1 cellular context compared by ENCODE assay signal in genomic region chr16:1772908-1773702, GRCh38.
TF ChIP-seq lines count a peak whose summit lies in the region.

Gene MRPS34, minus strand, starts transcription at chr16:1773134. Its CDS starts 15 bp downstream, at chr16:1773119.

TF ChIP-seq in K562, 482 proteins besides CTCF, POLR2A, EP300 and RAD21 (continued from another document and continues in another):
- TF ChIP-seq CHD7 (IDR thresholded peaks at IDR 0.05; ENCODE audit: low read depth, low read length) (no peak), SMARCA4 (IDR thresholded peaks at IDR 0.05) (no peak), RBFOX2 (IDR thresholded peaks at IDR 0.05; ENCODE audit: low read depth, low read length) (peak; percentile 85), NFXL1 (CRISPR knock-in tag; IDR thresholded peaks at IDR 0.05) (no peak), SIN3B (IDR thresholded peaks at IDR 0.05; ENCODE audit: low read depth) (peak; percentile 96), SMAD2 (IDR thresholded peaks at IDR 0.05; ENCODE audit: low read depth, low read length) (no peak), KDM5B (IDR thresholded peaks at IDR 0.05; ENCODE audit: insufficient replicate concordance, low read depth, low read length) (peak; percentile 82), BCLAF1 (IDR thresholded peaks at IDR 0.05; ENCODE audit: borderline replicate concordance in 1 of 2, control insufficient read depth in 1 of 2, low read depth in 2 of 2, low read length in 1 of 2) (peak in 1 of 2 experiments; percentile 88; a peak in 1 of 4 replicates), NCOA1 (IDR thresholded peaks at IDR 0.05; ENCODE audit: low read depth) (peak; percentile 96), SIX5 (IDR thresholded peaks at IDR 0.05; ENCODE audit: borderline replicate concordance in 1 of 2, insufficient read depth in 1 of 2, low read depth in 1 of 2, low read length in 2 of 2) (peak; percentile 39 to 46; a peak in 2 of 4 replicates), TEAD1 (CRISPR knock-in tag; IDR thresholded peaks at IDR 0.05) (peak in 1 of 2 experiments; percentile 14; a peak in 1 of 4 replicates), SIN3A (IDR thresholded peaks at IDR 0.05; ENCODE audit: borderline replicate concordance in 2 of 2, control insufficient read depth in 1 of 2, low read depth in 2 of 2, low read length in 2 of 2) (peak; percentile 81 to 85; a peak in 3 of 4 replicates), FUS (optimal IDR thresholded peaks at IDR 0.05; ENCODE audit: low read depth, low read length) (peak; percentile 81), NR2C1 (IDR thresholded peaks at IDR 0.05) (no peak), NR2C1 (tag; IDR thresholded peaks at IDR 0.05) (peak; percentile 56; the same call in 1 of the 2 replicates), PHF8 (IDR thresholded peaks at IDR 0.05; ENCODE audit: borderline replicate concordance, low read length) (peak; percentile 91; the same call in 1 of the 2 replicates), PYGO2 (tag; IDR thresholded peaks at IDR 0.05) (no peak), THAP7 (CRISPR knock-in tag; IDR thresholded peaks at IDR 0.05) (0 out of 2 replicates have a peak, but pooled peaks have one; percentile 61), DIDO1 (tag; IDR thresholded peaks at IDR 0.05; ENCODE audit: low read depth) (peak; percentile 84), CAMTA2 (CRISPR knock-in tag; conservative IDR thresholded peaks at IDR 0.05) (no peak), RBBP5 (IDR thresholded peaks at IDR 0.05; ENCODE audit: borderline replicate concordance, insufficient read depth, low read length, poor library complexity, severe bottlenecking) (peak; percentile 97), PRMT5 (CRISPR knock-in tag; IDR thresholded peaks at IDR 0.05) (peak; percentile 69; the same call in 1 of the 2 replicates), NFRKB (IDR thresholded peaks at IDR 0.05; ENCODE audit: low read depth) (peak; percentile 84), ZNF408 (CRISPR knock-in tag; IDR thresholded peaks at IDR 0.05; ENCODE audit: low read depth) (no peak), ATF1 (CRISPR knock-in tag; IDR thresholded peaks at IDR 0.05) (no peak), ATF1 (tag; IDR thresholded peaks at IDR 0.05) (peak; percentile 67), UBTF (IDR thresholded peaks at IDR 0.05; ENCODE audit: borderline replicate concordance in 1 of 2, low read depth in 2 of 2, low read length in 2 of 2) (peak; percentile 95 to 97), TFAP4 (CRISPR knock-in tag; IDR thresholded peaks at IDR 0.05; ENCODE audit: borderline replicate concordance) (peak; percentile 70; the same call in 1 of the 2 replicates), ERF (CRISPR knock-in tag; IDR thresholded peaks at IDR 0.05) (peak; percentile 77; the same call in 1 of the 2 replicates), NCOR1 (IDR thresholded peaks at IDR 0.05) (no peak), RREB1 (CRISPR knock-in tag; IDR thresholded peaks at IDR 0.05) (no peak)
